ENCODE assay signal across 8 cellular contexts in the genomic region with DNA sequence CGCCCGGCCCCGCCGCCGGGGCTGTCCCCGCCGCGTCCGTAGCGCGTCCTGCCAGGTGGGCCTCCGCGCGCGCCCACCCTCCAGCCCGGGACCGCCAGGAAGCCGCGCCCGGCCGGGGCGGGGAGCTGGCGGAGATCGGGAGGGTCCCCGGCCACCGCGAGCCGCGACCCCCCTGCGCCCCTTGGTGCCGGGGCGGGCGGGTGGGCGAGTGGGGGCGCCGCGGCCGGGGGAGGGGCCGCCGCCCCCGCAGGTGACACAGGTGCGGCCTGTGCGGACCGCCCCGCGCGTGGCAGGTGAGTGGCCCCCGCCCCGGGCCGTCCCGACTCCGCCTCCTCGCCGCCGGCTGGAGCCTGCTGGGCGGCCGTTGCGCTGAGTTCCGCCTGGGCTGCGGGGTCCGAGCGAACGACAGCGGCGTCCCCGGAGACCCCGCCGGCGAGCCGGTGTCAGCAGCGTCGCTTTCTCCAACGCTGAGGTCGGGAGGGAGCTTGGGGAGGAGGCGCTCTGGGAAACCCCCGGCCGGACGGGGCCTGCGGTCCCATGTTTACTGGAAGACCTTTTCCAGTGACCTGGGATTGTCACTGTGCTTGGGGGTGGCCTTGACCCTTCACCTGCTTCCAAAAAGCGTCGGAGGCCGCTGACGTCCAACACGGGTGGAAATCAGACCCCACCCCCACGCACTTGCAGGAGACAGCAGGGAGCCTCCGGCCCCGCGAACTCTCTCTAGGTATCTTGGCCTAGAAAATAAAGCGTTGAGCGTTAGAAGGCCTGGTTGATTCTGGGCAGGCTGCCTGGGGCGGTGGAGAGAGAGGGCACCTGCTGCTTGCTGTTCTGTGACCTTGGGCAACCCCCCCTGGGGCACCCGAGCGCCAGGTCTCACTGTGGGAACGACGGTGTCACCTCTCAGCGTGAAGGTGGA. TPM values are rescaled to one million over a fixed set of nuclear protein-coding genes. Genes with fewer than 3 reads are reported as not detected.
DNase-seq lines count a peak whose midpoint lies in the region; ATAC-seq and TF ChIP-seq lines count a peak whose summit lies in the region.

No MANE protein-coding gene starts in this region.

- H3K27me3 ChIP-seq in BLaER1 treated with 17β-estradiol and CSF1 and Interleukin-3, amounts not matched to agents 10 nM and 100 nM: no peaks in the 10 kb centered on the region
- H3K27me3 ChIP-seq in effector memory CD4-positive, alpha-beta T cell (replicated peaks; ENCODE audit: control insufficient read depth, insufficient read depth, low read length, poor library complexity, severe bottlenecking): no peaks in the 10 kb centered on the region

- H3K4me3 Mint-ChIP-seq in mesothelial cell of epicardium: peak overlapping the region; percentile 74
- H3K4me3 Mint-ChIP-seq in stimulated activated naive CD8-positive, alpha-beta T cell treated with anti-CD3 and anti-CD28 coated beads, Interleukin-15, amount 100 ng/mL, for 72 hours: peak overlapping the region; percentile 88

- H4K20me1 ChIP-seq in BLaER1 treated with 17β-estradiol and CSF1 and Interleukin-3, amounts not matched to agents 10 nM and 100 nM: peaks cover 6 to 46% (median 22%) of the 10 kb centered on the region in 11 experiments; a peak in 16 of 22 replicates

- H3K4me1 ChIP-seq in BLaER1 treated with 17β-estradiol and CSF1 and Interleukin-3, amounts not matched to agents 10 nM and 100 nM: peaks cover 15 to 44% (median 31%) of the 10 kb centered on the region in 10 experiments
- H3K4me1 ChIP-seq in effector memory CD4-positive, alpha-beta T cell (ENCODE audit: control insufficient read depth, insufficient read depth, low read length, poor library complexity, severe bottlenecking): peaks cover 28% of the 10 kb centered on the region

- no peak for TF ChIP-seq CTCF in mesothelial cell of epicardium (IDR thresholded peaks at IDR 0.05; ENCODE audit: unreplicated experiment)

- H3K27ac Mint-ChIP-seq in mesothelial cell of epicardium: peak overlapping the region; percentile 43
- peak overlapping the region; percentile 82 to 89 for H3K27ac Mint-ChIP-seq in stimulated activated naive CD8-positive, alpha-beta T cell treated with anti-CD3 and anti-CD28 coated beads, Interleukin-15, amount 100 ng/mL, for 72 hours

- ATAC-seq in GM19372 (IDR thresholded peaks at IDR 0.05; ENCODE audit: low read depth, unreplicated experiment) (peak; percentile 77), HG03457 (IDR thresholded peaks at IDR 0.05; ENCODE audit: unreplicated experiment) (peak; percentile 46)
- ATAC-seq in stimulated activated naive CD8-positive, alpha-beta T cell treated with anti-CD3 and anti-CD28 coated beads, Interleukin-15, amount 100 ng/mL, for 72 hours: peak; percentile 69

- H3K4me3 ChIP-seq in BLaER1 treated with 17β-estradiol and CSF1 and Interleukin-3, amounts not matched to agents 10 nM and 100 nM: peak overlapping the region; percentile 71 to 86 (median 78)
- peak overlapping the region; percentile 66 for H3K4me3 ChIP-seq in effector memory CD4-positive, alpha-beta T cell (ENCODE audit: insufficient read depth, low read depth, low read length, poor library complexity, severe bottlenecking)

- no peaks in the 10 kb centered on the region for H3K27me3 Mint-ChIP-seq in mesothelial cell of epicardium (ENCODE audit: low read depth)
- peaks cover 8% of the 10 kb centered on the region for H3K27me3 Mint-ChIP-seq in stimulated activated naive CD8-positive, alpha-beta T cell treated with anti-CD3 and anti-CD28 coated beads, Interleukin-15, amount 100 ng/mL, for 72 hours

- H3K9me3 ChIP-seq in BLaER1 treated with 17β-estradiol and CSF1 and Interleukin-3, amounts not matched to agents 10 nM and 100 nM (replicated peaks in 1 of 11): no peaks in the 10 kb centered on the region
- no peaks in the 10 kb centered on the region for H3K9me3 ChIP-seq in effector memory CD4-positive, alpha-beta T cell (ENCODE audit: control insufficient read depth, low read length)

- peaks cover 29 to 40% (median 35%) of the 10 kb centered on the region in 11 experiments for H3K36me3 ChIP-seq in BLaER1 treated with 17β-estradiol and CSF1 and Interleukin-3, amounts not matched to agents 10 nM and 100 nM
- H3K36me3 ChIP-seq in effector memory CD4-positive, alpha-beta T cell (ENCODE audit: control insufficient read depth, insufficient read depth, low read length): peaks cover 12% of the 10 kb centered on the region

- peaks cover 22% of the 10 kb centered on the region for H3K4me1 Mint-ChIP-seq in mesothelial cell of epicardium
- H3K4me1 Mint-ChIP-seq in stimulated activated naive CD8-positive, alpha-beta T cell treated with anti-CD3 and anti-CD28 coated beads, Interleukin-15, amount 100 ng/mL, for 72 hours: peaks cover 55% of the 10 kb centered on the region

- peak overlapping the region; percentile 89 to 100 (median 96) for H3K4me2 ChIP-seq in BLaER1 treated with 17β-estradiol and CSF1 and Interleukin-3, amounts not matched to agents 10 nM and 100 nM

- H3K9me3 Mint-ChIP-seq in mesothelial cell of epicardium: no peaks in the 10 kb centered on the region
- H3K9me3 Mint-ChIP-seq in stimulated activated naive CD8-positive, alpha-beta T cell treated with anti-CD3 and anti-CD28 coated beads, Interleukin-15, amount 100 ng/mL, for 72 hours: no peaks in the 10 kb centered on the region

- DNase-seq in activated CD4-positive, alpha-beta T cell treated with anti-CD3 and anti-CD28 coated beads for 4 hours: peak; percentile 34 to 49
- DNase-seq in effector memory CD4-positive, alpha-beta T cell: peak; percentile 10 to 34 (median 33)
- DNase-seq in mesothelial cell of epicardium (ENCODE audit: low spot score in 2 of 2, unreplicated experiment in 2 of 2) (peak in 1 of 2 experiments; percentile 54), middle frontal gyrus (ENCODE audit: extremely low spot score, low spot score) (no peak)
- DNase-seq in stimulated activated naive CD8-positive, alpha-beta T cell treated with anti-CD3 and anti-CD28 coated beads, Interleukin-15, amount 100 ng/mL, for 72 hours: peak; percentile 36 to 54

- H3K9ac ChIP-seq in BLaER1 treated with 17β-estradiol and CSF1 and Interleukin-3, amounts not matched to agents 10 nM and 100 nM: peak overlapping the region; percentile 78 to 91 (median 85)

- peak overlapping the region; percentile 73 to 90 (median 79); a peak in 21 of 22 replicates for H3K27ac ChIP-seq in BLaER1 treated with 17β-estradiol and CSF1 and Interleukin-3, amounts not matched to agents 10 nM and 100 nM
- peak overlapping the region; percentile 72 for H3K27ac ChIP-seq in effector memory CD4-positive, alpha-beta T cell (ENCODE audit: insufficient read depth, low read length, poor library complexity, severe bottlenecking)

- peaks cover 11% of the 10 kb centered on the region for H3K36me3 Mint-ChIP-seq in mesothelial cell of epicardium

RNA-seq across cellular contexts. Expression of gene KLHL36, which starts 0.5 kb away (rescaled TPM):
- 44.9 to 51.6 TPM (median 46.9 TPM) in 3 replicates for total RNA-seq in mesothelial cell of epicardium

RNA-seq across cellular contexts. Expression of gene COTL1, which starts 31.0 kb away (rescaled TPM):
- total RNA-seq in mesothelial cell of epicardium: 106 to 116 TPM (median 106 TPM) in 3 replicates

RNA-seq across cellular contexts. Expression of gene USP10, which starts 50.9 kb away (rescaled TPM):
- 118 to 128 TPM (median 124 TPM) in 3 replicates for total RNA-seq in mesothelial cell of epicardium
